8 cellular contexts compared by ENCODE assay signal in the genomic region with DNA sequence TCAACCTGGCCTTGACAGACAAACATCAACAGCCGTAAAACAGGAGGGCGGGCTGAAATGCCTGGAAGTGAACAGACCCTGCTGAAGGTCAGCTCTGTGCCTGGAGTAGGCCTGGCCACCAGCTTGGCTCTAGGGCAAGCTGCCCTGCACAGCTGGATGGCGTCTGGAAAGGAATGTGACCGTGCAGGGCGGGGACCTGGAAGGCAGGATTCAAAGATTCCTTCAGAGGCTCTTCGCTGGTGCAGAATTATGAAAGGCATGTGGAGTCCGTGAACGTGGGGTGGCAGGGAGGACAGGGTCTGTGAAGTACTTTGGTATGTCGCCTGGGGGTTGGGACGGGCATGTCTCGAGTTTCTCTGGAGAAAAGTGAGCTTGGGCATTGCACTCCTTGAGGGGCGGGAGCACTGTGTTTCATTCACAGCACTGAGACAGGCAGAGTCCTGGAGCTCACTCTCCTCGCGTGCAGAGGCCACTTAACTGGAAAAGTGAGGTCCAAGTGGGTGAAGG. TPM values are rescaled to one million over a fixed set of nuclear protein-coding genes. Genes with fewer than 3 reads are reported as not detected.
DNase-seq lines count a peak whose midpoint lies in the region; ATAC-seq and TF ChIP-seq lines count a peak whose summit lies in the region.

No MANE protein-coding gene starts in this region.

- peaks cover 23% of the 10 kb centered on the region for H3K4me1 ChIP-seq in HUES6 (ENCODE audit: control insufficient read depth, insufficient read depth, low read length)

- in situ Hi-C loops in T47D (cut with HindIII; ENCODE audit: low pct_unique_long_range_greater_than_20kb, low sequenced_read_pairs): no loop called here

- peak overlapping the region; percentile 99 for H3K27ac Mint-ChIP-seq in type B pancreatic cell

- DNase-seq in AG10803 (ENCODE audit: low read depth): peak; percentile 88
- peak; percentile 90 to 98 for DNase-seq in T47D (ENCODE audit: low read depth in 1 of 2, low spot score in 1 of 2)
- DNase-seq in medulla oblongata (ENCODE audit: extremely low spot score): peak; percentile 35
- no peak for DNase-seq in type B pancreatic cell (ENCODE audit: extremely low spot score, unreplicated experiment)
- no peak for DNase-seq in NOMO-1 treated with dmso at 0.1 percent for 144 hours (lab: John Stamatoyannopoulos, UW; ENCODE audit: unreplicated experiment)

- H3K4me3 Mint-ChIP-seq in type B pancreatic cell: peak overlapping the region; percentile 99

- peaks cover 40% of the 10 kb centered on the region for H3K4me1 Mint-ChIP-seq in type B pancreatic cell (ENCODE audit: unreplicated experiment)

- H3K27me3 Mint-ChIP-seq in type B pancreatic cell: no peaks in the 10 kb centered on the region

- peaks cover 12% of the 10 kb centered on the region for H3K36me3 Mint-ChIP-seq in type B pancreatic cell

- no peaks in the 10 kb centered on the region for H3K27me3 ChIP-seq in HUES6 (ENCODE audit: control insufficient read depth, insufficient read depth, low read length)

- peak overlapping the region; percentile 89 for H3K9ac ChIP-seq in HUES6 (ENCODE audit: low read length)

- H3K9me3 ChIP-seq in HUES6 (ENCODE audit: control insufficient read depth, insufficient read depth, low read depth, low read length): no peaks in the 10 kb centered on the region

- no peak overlapping the region for H3K27ac ChIP-seq in HUES6 (ENCODE audit: low read depth, low read length)

- TF ChIP-seq CTCF in AG10803 (conservative IDR thresholded peaks at IDR 0.05; ENCODE audit: low read length): no peak
- TF ChIP-seq CTCF in type B pancreatic cell (conservative IDR thresholded peaks at IDR 0.05): no peak

- H3K9me3 Mint-ChIP-seq in type B pancreatic cell: no peaks in the 10 kb centered on the region

- peaks cover 13% of the 10 kb centered on the region for H3K36me3 ChIP-seq in HUES6 (ENCODE audit: control insufficient read depth, insufficient read depth, low read length)

- H3K4me3 ChIP-seq in AG10803 (ENCODE audit: low read length) (peak overlapping the region; percentile 100), HUES6 (ENCODE audit: low read depth, low read length) (peak overlapping the region; percentile 100)

- no peak for ATAC-seq in GM18858 (IDR thresholded peaks at IDR 0.05; ENCODE audit: unreplicated experiment)
- ATAC-seq in GM18870 (IDR thresholded peaks at IDR 0.05; ENCODE audit: unreplicated experiment): no peak

RNA-seq across cellular contexts. Expression of a gene that starts 1.5 kb away (rescaled TPM):
- total RNA-seq in type B pancreatic cell (ENCODE audit: low replicate concordance): 86.6 and 121 TPM in 2 replicates

RNA-seq across cellular contexts. Expression of a gene that starts 32.4 kb away (rescaled TPM):
- 20.1 and 47.7 TPM in 2 replicates for total RNA-seq in type B pancreatic cell (ENCODE audit: low replicate concordance)

RNA-seq across cellular contexts. Expression of a gene that starts 40.1 kb away (rescaled TPM):
- total RNA-seq in type B pancreatic cell (ENCODE audit: low replicate concordance): 26.8 and 30.8 TPM in 2 replicates

RNA-seq across cellular contexts. Expression of a gene that starts 47.6 kb away (rescaled TPM):
- total RNA-seq in type B pancreatic cell (ENCODE audit: low replicate concordance): 14.8 and 19.4 TPM in 2 replicates

RNA-seq across cellular contexts. Expression of a gene that starts 58.8 kb away (rescaled TPM):
- total RNA-seq in type B pancreatic cell (ENCODE audit: low replicate concordance): 0.85 TPM in 1 of 2 replicates, not detected in the other

Comparison
In these comparisons a context has a peak if more than half of its experiments do, and no peak if none do; other contexts are left out.
1. DNase-seq: peak in AG10803 (single experiment), T47D (2 of 2) and medulla oblongata (single experiment); none in type B pancreatic cell (single experiment) and NOMO-1 treated with dmso at 0.1 percent for 144 hours (single experiment).